36 cellular contexts compared by ENCODE assay signal in the genomic region with DNA sequence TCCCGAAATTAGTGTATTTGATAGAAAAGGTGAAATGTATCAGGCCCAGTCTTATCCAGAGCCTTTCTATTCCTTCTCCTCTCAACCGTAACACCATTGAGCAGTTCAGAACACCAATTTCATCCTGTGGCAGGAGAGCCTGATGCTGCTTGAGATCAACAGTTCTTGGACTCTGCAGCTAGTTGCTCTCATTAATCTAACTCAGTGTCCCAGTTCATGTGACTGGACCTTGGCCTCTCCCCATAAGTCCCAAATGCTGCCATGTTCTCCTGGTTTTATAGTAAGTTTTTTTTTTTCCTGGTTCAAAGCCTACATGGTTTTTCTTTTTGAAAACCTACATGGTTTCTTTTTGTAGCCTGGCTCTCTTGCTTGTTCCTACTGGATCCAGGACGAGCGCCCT.
"Had no signal": no experiment of that assay in that cellular context is flagged by ENCODE, and none has a peak within 500 bp of the region (broad histone marks: within the 10 kb centered on the region; RNA-seq: fewer than 3 reads in every experiment).

No MANE protein-coding gene starts in this region.

- H3K9me3 ChIP-seq: body of pancreas, breast epithelium, Peyer's patch, SJSA1, SK-N-SH had no signal

- H3K9me2 ChIP-seq: SK-N-SH had no signal

- H3K9ac ChIP-seq: KMS-11, SK-N-SH had no signal

- H3K27ac ChIP-seq: body of pancreas, breast epithelium, KMS-11, Peyer's patch, SJSA1 had no signal

- H3K36me3 ChIP-seq: breast epithelium, Peyer's patch had no signal

- H3K4me3 ChIP-seq: body of pancreas, breast epithelium, Peyer's patch, SJSA1 had no signal

- ATAC-seq: activated CD4-positive, CD25-positive, alpha-beta regulatory T cell treated with anti-CD3 and anti-CD28 coated beads, Interleukin-2, amount 50 U/mL, for 24 hours; activated T-helper 17 cell treated with anti-CD3 and anti-CD28 coated beads, Interleukin-2, amount 50 U/mL, for 72 hours; body of pancreas; PC-3 had no signal

- DNase-seq: activated CD4-positive, alpha-beta memory T cell treated with anti-CD3 and anti-CD28 coated beads for 36 hours; activated CD4-positive, alpha-beta T cell treated with anti-CD3 and anti-CD28 coated beads for 4 hours; activated CD4-positive, alpha-beta T cell treated with anti-CD3 and anti-CD28 coated beads, Interleukin-2, amount 50 U/mL, for 1 hour; activated CD8-positive, alpha-beta memory T cell treated with anti-CD3 and anti-CD28 coated beads, Interleukin-2, amount 50 U/mL, for 4 hours; activated effector memory CD4-positive, alpha-beta T cell treated with anti-CD3 and anti-CD28 coated beads, Interleukin-2, amount 50 U/mL, for 16 hours; activated naive CD4-positive, alpha-beta T cell; activated naive CD4-positive, alpha-beta T cell treated with anti-CD3 and anti-CD28 coated beads, Interleukin-2, amount 50 U/mL, for 16 hours; activated naive CD8-positive, alpha-beta T cell treated with anti-CD3 and anti-CD28 coated beads for 36 hours; activated T-cell treated with anti-CD3 and anti-CD28 coated beads for 4 hours; activated T-cell treated with anti-CD3 and anti-CD28 coated beads, Interleukin-2, amount 50 U/mL, for 48 hours; amygdala; body of pancreas; MM.1S; NCI-H1092 treated with DMSO at 0.1 percent for 48 hours; NCI-H1417; NCI-H146; NCI-H187; NCI-H2029 treated with DMSO at 0.1 percent for 48 hours; NCI-H2107; NCI-H2171; NCI-H510A; NCI-H526; NCI-H748 treated with DMSO at 0.1 percent for 48 hours; NK-92 treated with Interleukin-12 subunit alpha and Interleukin-12 subunit beta, amount 100 ng/mL, for 24 hours; PC-3; Peyer's patch; RPMI8226; SHP77 treated with DMSO at 0.1 percent for 48 hours; SK-N-SH had no signal

- H3K4me2 ChIP-seq: KMS-11, SK-N-SH had no signal

- FAIRE-seq: astrocyte, TTC549 had no signal

- H3K27me3 ChIP-seq: body of pancreas, breast epithelium, Peyer's patch, SJSA1 had no signal

- H3K4me1 ChIP-seq: body of pancreas, breast epithelium, Peyer's patch, SJSA1 had no signal
